In the genomic region with DNA sequence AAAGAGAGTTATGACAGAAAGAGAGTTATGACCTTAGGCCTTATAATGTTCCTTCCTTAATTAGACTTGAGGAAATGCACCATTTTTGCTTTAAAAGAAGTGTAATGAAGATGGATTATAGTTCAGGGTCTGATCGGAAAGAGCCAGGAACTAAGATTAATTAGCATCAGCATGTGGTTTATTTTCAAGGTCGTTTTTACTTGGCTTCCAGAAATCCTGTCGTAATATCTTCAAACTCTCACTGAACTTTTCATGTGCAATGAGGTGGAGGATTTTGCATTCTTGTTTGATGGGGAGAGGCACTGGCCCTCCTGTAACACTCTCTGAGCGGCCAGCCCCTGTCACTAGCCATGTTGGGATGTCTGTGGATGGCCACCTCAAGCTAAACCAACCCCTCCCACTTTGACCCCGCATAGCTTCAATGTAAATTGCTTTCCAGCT, we compare ENCODE assay signal across 15 cellular contexts.
DNase-seq lines count a peak whose midpoint lies in the region; ATAC-seq and TF ChIP-seq lines count a peak whose summit lies in the region.
"Had no signal": no experiment of that assay in that cellular context is flagged by ENCODE, and none has a peak within 500 bp of the region (broad histone marks: within the 10 kb centered on the region; RNA-seq: fewer than 3 reads in every experiment).

No MANE protein-coding gene starts in this region.

- H3K27ac Mint-ChIP-seq in type B pancreatic cell, result peak overlapping the region; percentile 30
- H3K27ac Mint-ChIP-seq: CD8-positive, alpha-beta T cell had no signal

- intact Hi-C loops in Right ventricle myocardium inferior (cut with DNase I), result no loop called here

- peaks cover 35% of the 10 kb centered on the region for H3K27me3 Mint-ChIP-seq in type B pancreatic cell

- no peaks in the 10 kb centered on the region for H3K36me3 Mint-ChIP-seq in type B pancreatic cell
- H3K36me3 Mint-ChIP-seq: CD8-positive, alpha-beta T cell had no signal

- no peak overlapping the region for H3K4me3 Mint-ChIP-seq in type B pancreatic cell
- H3K4me3 Mint-ChIP-seq: CD8-positive, alpha-beta T cell had no signal

- peaks cover 11% of the 10 kb centered on the region for H3K4me1 Mint-ChIP-seq in type B pancreatic cell (ENCODE audit: unreplicated experiment)

- H3K9me3 Mint-ChIP-seq in type B pancreatic cell, result peaks cover 15% of the 10 kb centered on the region
- H3K9me3 Mint-ChIP-seq: CD8-positive, alpha-beta T cell had no signal

- no peak for ATAC-seq in Right ventricle myocardium inferior
- no peak for ATAC-seq in HG03469 (IDR thresholded peaks at IDR 0.05; ENCODE audit: unreplicated experiment)
- no peak for ATAC-seq in HG03159 (IDR thresholded peaks at IDR 0.05; ENCODE audit: unreplicated experiment)
- ATAC-seq: CD8-positive, alpha-beta T cell had no signal

- peak; percentile 28 for DNase-seq in NOMO-1 treated with DMSO at 0.1 percent for 48 hours (lab: John Stamatoyannopoulos, UW; ENCODE audit: unreplicated experiment)
- peak; percentile 83 for DNase-seq in astrocyte of the hippocampus (ENCODE audit: low read depth, low spot score)
- DNase-seq in kidney tubule cell (ENCODE audit: low spot score), result peak; percentile 15
- peak; percentile 62 for DNase-seq in type B pancreatic cell (ENCODE audit: extremely low spot score, unreplicated experiment)
- no peak for DNase-seq in Right ventricle myocardium inferior (ENCODE audit: missing footprints)
- DNase-seq: CD8-positive, alpha-beta T cell; DMS79; HCEC 1CT; MG63; NCI-H1092; NCI-H146; NCI-H2081; NCI-H774 had no signal

- TF ChIP-seq CTCF in type B pancreatic cell (conservative IDR thresholded peaks at IDR 0.05), result no peak
